9 cellular contexts compared by ENCODE assay signal in the genomic region with DNA sequence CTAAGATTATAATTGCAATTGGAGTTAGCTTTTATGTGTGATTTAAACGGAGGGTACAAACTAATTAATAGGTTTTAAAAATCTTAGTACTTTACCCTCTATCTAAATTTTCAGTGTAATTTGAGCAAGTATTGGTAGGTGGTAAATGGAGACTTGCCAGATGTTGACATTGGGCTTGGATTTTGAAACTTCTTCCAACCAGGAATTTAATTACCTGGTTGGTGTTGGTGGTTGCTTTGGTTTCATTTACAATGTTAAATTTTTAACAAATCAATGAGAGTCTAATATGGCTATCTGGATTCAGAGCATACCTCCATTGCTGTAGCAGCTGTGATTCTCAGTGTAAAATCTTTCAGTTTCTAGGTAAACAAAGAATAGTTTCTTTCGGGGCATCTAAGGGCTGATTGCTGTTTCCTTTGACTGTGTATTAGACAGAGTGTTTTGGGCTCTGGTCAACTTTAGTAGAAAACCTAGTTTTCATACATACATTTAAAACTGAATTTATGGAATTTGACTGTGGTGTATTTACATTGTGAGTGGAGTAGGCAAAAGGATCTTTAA. TPM values are rescaled to one million over a fixed set of nuclear protein-coding genes. Genes with fewer than 3 reads are reported as not detected.
A peak's percentile ranks its signal among the peaks of the same experiment; 100 is the strongest.
DNase-seq lines count a peak whose midpoint lies in the region; ATAC-seq, FAIRE-seq and TF ChIP-seq lines count a peak whose summit lies in the region.
"Had no signal": no experiment of that assay in that cellular context is flagged by ENCODE, and none has a peak within 500 bp of the region (broad histone marks: within the 10 kb centered on the region; RNA-seq: fewer than 3 reads in every experiment).

No MANE protein-coding gene starts in this region.

- TF ChIP-seq CTCF in coronary artery (IDR thresholded peaks at IDR 0.05) (no peak), pancreas (IDR thresholded peaks at IDR 0.05) (no peak)

- ATAC-seq in GM18909 (IDR thresholded peaks at IDR 0.05; ENCODE audit: poor library complexity, unreplicated experiment) (peak; percentile 50), HG03097 (IDR thresholded peaks at IDR 0.05; ENCODE audit: low FRiP score, unreplicated experiment) (peak; percentile 34), pancreas (no peak), HG03139 (IDR thresholded peaks at IDR 0.05; ENCODE audit: unreplicated experiment) (no peak)

- no peaks in the 10 kb centered on the region for H3K27me3 ChIP-seq in pancreas

- peaks cover 9 to 49% (median 42%) of the 10 kb centered on the region in 3 donors for H3K4me1 ChIP-seq in pancreas

- intact Hi-C loops in pancreas (cut with DNase I), result loop anchor here in 2 of 3 donors (5.0 to 10.0 kb wide), 4 partner anchors 65 to 165 kb away; no protein-coding TSS in a partner anchor

- H3K36me3 ChIP-seq in pancreas, result no peaks in the 10 kb centered on the region

- no peak for DNase-seq in coronary artery (ENCODE audit: low spot score)
- DNase-seq in pancreas, result no peak
- DNase-seq in NCI-H2081 (lab: John Stamatoyannopoulos, UW), result no peak
- no peak for DNase-seq in DMS153 treated with DMSO at 0.1 percent for 48 hours (lab: John Stamatoyannopoulos, UW; ENCODE audit: unreplicated experiment)
- no peak for DNase-seq in activated CD8-positive, alpha-beta memory T cell treated with anti-CD3 and anti-CD28 coated beads, Interleukin-2, amount 50 U/mL, for 48 hours
- DNase-seq: naive B cell had no signal

- no peak for FAIRE-seq in pancreas (lab: Jason Lieb, UNC)

- H3K4me3 ChIP-seq in coronary artery (peak overlapping the region; percentile 85), pancreas (peak overlapping the region; percentile 65 to 85 (median 82))

- H3K27ac ChIP-seq in coronary artery, result peak overlapping the region in 1 of 2 donors; percentile 72
- peak overlapping the region; percentile 91 to 97 (median 94) for H3K27ac ChIP-seq in pancreas

- H3K9me3 ChIP-seq in pancreas, result no peaks in the 10 kb centered on the region

- 6 to 22% methylated on average over 2 of the region's 2 CpGs for WGBS in pancreas, 2 donors

RNA-seq across cellular contexts. Expression of gene DAPK1, which starts 1.9 kb away (rescaled TPM):
- 10 to 100 TPM; 43.1 to 98.7 (median 48.9) TPM for total RNA-seq in pancreas
- polyA plus RNA-seq in pancreas, result 10 to 100 TPM; 29.1 to 31.8 TPM

Comparison
In these comparisons a context has a peak if more than half of its experiments do, and no peak if none do; other contexts are left out.
1. ATAC-seq: peak in GM18909 (single experiment) and HG03097 (single experiment); none in pancreas (0 of 4) and HG03139 (single experiment).